In genomic region chr1:168628807-168629206, GRCh38 we compare ENCODE assay signal across 1 cellular context.
TF ChIP-seq lines count a peak whose summit lies in the region.

No MANE protein-coding gene starts in this region.

TF ChIP-seq in SK-N-SH, 30 proteins besides CTCF, POLR2A, EP300 and RAD21 (continued from another document):
- TF ChIP-seq GATA2 (CRISPR knock-in tag; IDR thresholded peaks at IDR 0.05) (no peak), ZBTB33 (IDR thresholded peaks at IDR 0.05; ENCODE audit: borderline replicate concordance, low read depth) (no peak), JUND (IDR thresholded peaks at IDR 0.05) (peak; percentile 85), TCF12 (IDR thresholded peaks at IDR 0.05) (peak; percentile 93)
